19 cellular contexts compared by ENCODE assay signal in the genomic region with DNA sequence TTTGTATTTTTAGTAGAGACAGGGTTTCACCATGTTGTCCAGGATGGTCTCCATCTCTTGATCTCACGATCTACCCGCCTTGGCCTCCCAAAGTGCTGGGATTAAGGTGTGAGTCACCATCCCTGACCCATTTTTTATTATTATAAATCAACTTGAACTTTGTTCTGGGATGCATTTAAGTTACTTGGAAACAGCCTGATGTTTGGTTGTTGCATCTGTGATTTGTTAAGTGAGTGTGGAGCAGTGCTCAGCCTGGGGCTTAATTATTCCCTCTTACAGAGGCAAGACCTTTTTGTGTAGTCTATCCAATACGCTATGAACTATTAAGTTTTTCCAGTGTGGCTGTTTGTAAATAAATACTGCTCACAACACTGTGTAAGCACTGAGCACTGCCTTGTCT.
"Had no signal": no experiment of that assay in that cellular context is flagged by ENCODE, and none has a peak within 500 bp of the region (broad histone marks: within the 10 kb centered on the region; RNA-seq: fewer than 3 reads in every experiment).

No MANE protein-coding gene starts in this region.

- H3K4me1 ChIP-seq: lower lobe of right lung, pancreas had no signal

- H3K27me3 Mint-ChIP-seq: activated CD4-positive, alpha-beta T cell treated with anti-CD3 and anti-CD28 coated beads, Interleukin-2, amount 10 ng/mL, durations not matched to agents 24 days and 14 days; activated naive CD8-positive, alpha-beta T cell treated with anti-CD3 and anti-CD28 coated beads for 36 hours had no signal

- FAIRE-seq: pancreas had no signal

- H3K9me3 ChIP-seq: esophagus muscularis mucosa, gastrocnemius medialis, heart right ventricle, lower lobe of right lung, pancreas had no signal

- DNase-seq: activated CD4-positive, alpha-beta T cell treated with anti-CD3 and anti-CD28 coated beads, Interleukin-2, amount 10 ng/mL, durations not matched to agents 24 days and 14 days; activated gamma-delta T cell treated with Interleukin-2 at 50 U/mL for 16 hours; activated naive CD8-positive, alpha-beta T cell treated with anti-CD3 and anti-CD28 coated beads for 36 hours; aorta; cortex of kidney; effector CD4-positive, alpha-beta T cell; gastrocnemius medialis; heart right ventricle; left cardiac atrium; lower lobe of right lung; midbrain; pancreas; stimulated activated CD4-positive, alpha-beta T cell treated with anti-CD3 and anti-CD28 coated beads, Interleukin-12 subunit alpha, Interleukin-12 subunit beta, amount 100 ng/mL, for 4 hours; stimulated activated CD4-positive, alpha-beta T cell treated with anti-CD3 and anti-CD28 coated beads, Interleukin-2, amount 100 ng/mL, for 24 hours; stimulated activated naive CD4-positive, alpha-beta T cell; T-helper 2 cell; trophoblast cell had no signal

- H3K27ac Mint-ChIP-seq: activated CD4-positive, alpha-beta T cell treated with anti-CD3 and anti-CD28 coated beads, Interleukin-2, amount 10 ng/mL, durations not matched to agents 24 days and 14 days; activated naive CD8-positive, alpha-beta T cell treated with anti-CD3 and anti-CD28 coated beads for 36 hours had no signal

- H3K36me3 ChIP-seq: esophagus muscularis mucosa, gastrocnemius medialis, lower lobe of right lung, pancreas had no signal

- H3K27me3 ChIP-seq: esophagus muscularis mucosa, gastrocnemius medialis, heart right ventricle, pancreas had no signal

- H3K4me3 ChIP-seq: esophagus muscularis mucosa, gastrocnemius medialis, heart right ventricle, lower lobe of right lung, pancreas had no signal

- H3K9me3 Mint-ChIP-seq: activated CD4-positive, alpha-beta T cell treated with anti-CD3 and anti-CD28 coated beads, Interleukin-2, amount 10 ng/mL, durations not matched to agents 24 days and 14 days; activated naive CD8-positive, alpha-beta T cell treated with anti-CD3 and anti-CD28 coated beads for 36 hours had no signal

- ATAC-seq: gastrocnemius medialis, heart right ventricle, left cardiac atrium, lower lobe of right lung, pancreas, sciatic nerve had no signal

- H3K4me3 Mint-ChIP-seq: activated CD4-positive, alpha-beta T cell treated with anti-CD3 and anti-CD28 coated beads, Interleukin-2, amount 10 ng/mL, durations not matched to agents 24 days and 14 days; activated naive CD8-positive, alpha-beta T cell treated with anti-CD3 and anti-CD28 coated beads for 36 hours had no signal

- H3K27ac ChIP-seq: esophagus muscularis mucosa, gastrocnemius medialis, heart right ventricle, lower lobe of right lung, pancreas had no signal
